ENCODE assay signal across 19 cellular contexts in genomic region chr10:65496541-65496940, GRCh38.
DNase-seq lines count a peak whose midpoint lies in the region; ATAC-seq and TF ChIP-seq lines count a peak whose summit lies in the region.
"Had no signal": no experiment of that assay in that cellular context is flagged by ENCODE, and none has a peak within 500 bp of the region (broad histone marks: within the 10 kb centered on the region; RNA-seq: fewer than 3 reads in every experiment).

No MANE protein-coding gene starts in this region.

- DNase-seq in MCF 10A (ENCODE audit: unreplicated experiment): peak; percentile 16
- no peak for DNase-seq in breast epithelium (ENCODE audit: low spot score in 2 of 2)
- peak; percentile 56 for DNase-seq in NCI-H69 (lab: John Stamatoyannopoulos, UW)
- DNase-seq in SK-N-MC (ENCODE audit: low read depth, low spot score): peak; percentile 62
- DNase-seq in ovary: no peak
- DNase-seq in HAP-1 (ENCODE audit: low spot score in 2 of 2): no peak
- DNase-seq in aorta: no peak
- DNase-seq: 8988T; ACHN; C1 segment of cervical spinal cord; CD4-positive, alpha-beta T cell; DMS153; DMS79 treated with DMSO at 0.1 percent for 48 hours; EL; GDM1; GM23248; H7; IMR-90 had no signal

- POLR2A ChIA-PET in MCF 10A (lab: Yijun Ruan, JAX): no interaction called here

- TF ChIP-seq POLR2A in breast epithelium (IDR thresholded peaks at IDR 0.05) (no peak), ovary (IDR thresholded peaks at IDR 0.05) (no peak)

- 77 to 83% (median 79%) methylated on average over 5 of the region's 5 CpGs for WGBS in ovary, 3 donors
- WGBS in aorta, 2 donors: 69 to 71% methylated on average over 5 of the region's 5 CpGs

- no peak overlapping the region for H3K27ac Mint-ChIP-seq in MCF 10A (ENCODE audit: low read depth, unreplicated experiment)
- H3K27ac Mint-ChIP-seq: CD4-positive, alpha-beta T cell had no signal

- H3K36me3 Mint-ChIP-seq in MCF 10A (ENCODE audit: insufficient read depth, unreplicated experiment): no peaks in the 10 kb centered on the region

- H3K4me3 ChIP-seq in breast epithelium (no peak overlapping the region), SK-N-MC (peak overlapping the region; percentile 9), ovary (no peak overlapping the region), HAP-1 (no peak overlapping the region), aorta (ENCODE audit: low read length in 2 of 2) (no peak overlapping the region)
- H3K4me3 ChIP-seq: GM23248 had no signal

- in situ Hi-C loops in HAP-1 (cut with MboI; ENCODE audit: low sequenced_read_pairs): no loop called here

- H3K9me3 Mint-ChIP-seq in MCF 10A (ENCODE audit: unreplicated experiment): no peaks in the 10 kb centered on the region

- H3K4me3 Mint-ChIP-seq in MCF 10A (ENCODE audit: unreplicated experiment): no peak overlapping the region
- H3K4me3 Mint-ChIP-seq: CD4-positive, alpha-beta T cell had no signal

- no peak for TF ChIP-seq EP300 in ovary (IDR thresholded peaks at IDR 0.05)

- no peak overlapping the region for H3K9ac ChIP-seq in SK-N-MC (ENCODE audit: insufficient read length)
- H3K9ac ChIP-seq: GM23248 had no signal

- H3K27ac ChIP-seq in breast epithelium (no peak overlapping the region), SK-N-MC (peak overlapping the region; percentile 11; the same call in 1 of the 2 replicates), ovary (no peak overlapping the region), aorta (ENCODE audit: low read depth in 1 of 2, low read length in 2 of 2) (no peak overlapping the region)
- H3K27ac ChIP-seq: GM23248 had no signal

- H3K27me3 ChIP-seq in breast epithelium (no peaks in the 10 kb centered on the region), ovary (no peaks in the 10 kb centered on the region), HAP-1 (ENCODE audit: low read depth) (no peaks in the 10 kb centered on the region), aorta (ENCODE audit: control insufficient read depth in 1 of 2, insufficient read depth in 2 of 2, low read length in 1 of 2) (no peaks in the 10 kb centered on the region)

- H3K27me3 Mint-ChIP-seq in MCF 10A (ENCODE audit: insufficient read depth, unreplicated experiment): no peaks in the 10 kb centered on the region
- H3K27me3 Mint-ChIP-seq: CD4-positive, alpha-beta T cell had no signal

- CTCF ChIA-PET in MCF 10A (lab: Yijun Ruan, JAX): interaction anchor here (0.6 kb wide), 1 partner anchor 42 kb away, joined by 3 read pairs; no protein-coding TSS in a partner anchor

- no peaks in the 10 kb centered on the region for H3K4me1 Mint-ChIP-seq in MCF 10A (ENCODE audit: insufficient read depth, unreplicated experiment)

- intact Hi-C loops in MCF 10A (cut with micrococcal nuclease) (no loop called here), breast epithelium (cut with DNase I; ENCODE audit: low total_unique reads) (no loop called here), ovary (cut with DNase I) (no loop called here), aorta (cut with DNase I) (no loop called here)

- H3K9me3 ChIP-seq in breast epithelium (no peaks in the 10 kb centered on the region), SK-N-MC (ENCODE audit: low read depth, low read length) (no peaks in the 10 kb centered on the region), ovary (no peaks in the 10 kb centered on the region), HAP-1 (no peaks in the 10 kb centered on the region), aorta (ENCODE audit: control insufficient read depth, low read length) (no peaks in the 10 kb centered on the region)

- H3K4me1 ChIP-seq in breast epithelium (no peaks in the 10 kb centered on the region), ovary (ENCODE audit: insufficient read depth) (no peaks in the 10 kb centered on the region), HAP-1 (peaks cover 9% of the 10 kb centered on the region), aorta (ENCODE audit: control insufficient read depth in 1 of 2, insufficient read depth in 2 of 2, low read length in 2 of 2) (no peaks in the 10 kb centered on the region)

- BruUV-seq in MCF 10A (replicated peaks; lab: Mats Ljungman, UMichigan): no TSS peak

- ATAC-seq in GM21825 (IDR thresholded peaks at IDR 0.05; ENCODE audit: unreplicated experiment): no peak
- ATAC-seq in aorta (ENCODE audit: low FRiP score): no peak

- TF ChIP-seq CTCF in MCF 10A (IDR thresholded peaks at IDR 0.05; ENCODE audit: unreplicated experiment): no peak
- no peak for TF ChIP-seq CTCF in breast epithelium (IDR thresholded peaks at IDR 0.05)
- TF ChIP-seq CTCF in ovary (IDR thresholded peaks at IDR 0.05): no peak

- H3K36me3 ChIP-seq in breast epithelium (peaks cover 4% of the 10 kb centered on the region), SK-N-MC (ENCODE audit: insufficient read depth, low read length) (no peaks in the 10 kb centered on the region), ovary (no peaks in the 10 kb centered on the region), HAP-1 (replicated peaks) (no peaks in the 10 kb centered on the region), aorta (ENCODE audit: control insufficient read depth in 1 of 2, insufficient read depth in 2 of 2, low read length in 1 of 2) (no peaks in the 10 kb centered on the region)

Comparison
In these comparisons a context has a peak if more than half of its experiments do, and no peak if none do; other contexts are left out.
1. DNase-seq: peak in MCF 10A (single experiment), NCI-H69 (single experiment) and SK-N-MC (single experiment); none in breast epithelium (0 of 2), ovary (0 of 5), HAP-1 (0 of 2) and aorta (0 of 2).